Comparison of ENCODE assay signal across 19 cellular contexts in genomic region chr9:80556631-80557030, GRCh38.
DNase-seq lines count a peak whose midpoint lies in the region; ATAC-seq, FAIRE-seq and TF ChIP-seq lines count a peak whose summit lies in the region.
"Had no signal": no experiment of that assay in that cellular context is flagged by ENCODE, and none has a peak within 500 bp of the region (broad histone marks: within the 10 kb centered on the region; RNA-seq: fewer than 3 reads in every experiment).

No MANE protein-coding gene starts in this region.

- H3K36me3 Mint-ChIP-seq in osteocyte (ENCODE audit: unreplicated experiment) = no peaks in the 10 kb centered on the region

- no peaks in the 10 kb centered on the region for H3K27me3 Mint-ChIP-seq in osteocyte (ENCODE audit: unreplicated experiment)

- peaks cover 12% of the 10 kb centered on the region for H3K4me1 Mint-ChIP-seq in osteocyte (ENCODE audit: unreplicated experiment)

- no peak overlapping the region for H3K4me3 Mint-ChIP-seq in osteocyte (ENCODE audit: unreplicated experiment)
- H3K4me3 Mint-ChIP-seq: GM23338 had no signal

- DNase-seq in H54 (ENCODE audit: insufficient read length, low spot score) (no peak), amniotic epithelial cell (ENCODE audit: low read depth) (peak; percentile 47), epithelial cell of esophagus (ENCODE audit: low read depth) (peak; percentile 51), iris pigment epithelial cell (ENCODE audit: low read depth) (peak; percentile 73), osteocyte (ENCODE audit: extremely low spot score, unreplicated experiment) (no peak)
- no peak for DNase-seq in activated CD4-positive, alpha-beta T cell treated with anti-CD3 and anti-CD28 coated beads, Interleukin-2, amount 50 U/mL, for 48 hours
- DNase-seq: COR-L47, DMS153, MG63, NCI-H1092 treated with DMSO at 0.1 percent for 48 hours, NCI-H1694 treated with DMSO at 0.1 percent for 48 hours, NCI-H226, NCI-H524 treated with DMSO at 0.1 percent for 48 hours, Peyer's patch, SHP77 had no signal

- TF ChIP-seq POLR2A in H54 (IDR thresholded peaks at IDR 0.05; ENCODE audit: low read depth, low read length) = no peak

- FAIRE-seq in H54 (lab: Jason Lieb, UNC) = peak; percentile 52
- FAIRE-seq: A549 had no signal

- TF ChIP-seq CTCF in epithelial cell of esophagus (IDR thresholded peaks at IDR 0.05; ENCODE audit: insufficient read depth, low read depth, low read length, missing control alignments) = no peak
- no peak for TF ChIP-seq CTCF in osteocyte (IDR thresholded peaks at IDR 0.05)

- ATAC-seq in SK-N-SH treated with all-trans-retinoic acid at 6 μM for 48 hours = no peak
- no peak for ATAC-seq in HG03432 (IDR thresholded peaks at IDR 0.05; ENCODE audit: unreplicated experiment)
- ATAC-seq: A549, GM23338 had no signal

- H3K4me3 ChIP-seq in epithelial cell of esophagus (ENCODE audit: low read length) = no peak overlapping the region
- H3K4me3 ChIP-seq: A549, GM23338, MG63, Peyer's patch had no signal

- H3K9me3 Mint-ChIP-seq in osteocyte (ENCODE audit: unreplicated experiment) = no peaks in the 10 kb centered on the region
- H3K9me3 Mint-ChIP-seq: GM23338 had no signal

- no peak overlapping the region for H3K27ac Mint-ChIP-seq in osteocyte (ENCODE audit: unreplicated experiment)
- H3K27ac Mint-ChIP-seq: GM23338 had no signal

TF ChIP-seq in SK-N-SH treated with all-trans-retinoic acid at 6 μM for 48 hours, 23 proteins besides CTCF, POLR2A, EP300 and RAD21:
- TF ChIP-seq ZFP3 (CRISPR knock-in tag; IDR thresholded peaks at IDR 0.05) (no peak), GLIS3 (CRISPR knock-in tag; IDR thresholded peaks at IDR 0.05) (no peak), ZFP30 (CRISPR knock-in tag; IDR thresholded peaks at IDR 0.05) (no peak), RARB (CRISPR knock-in tag; IDR thresholded peaks at IDR 0.05) (no peak), ARNTL (CRISPR knock-in tag; IDR thresholded peaks at IDR 0.05; ENCODE audit: borderline replicate concordance, low read depth) (no peak), ZC3H10 (CRISPR knock-in tag; IDR thresholded peaks at IDR 0.05) (no peak), ZNF565 (CRISPR knock-in tag; conservative IDR thresholded peaks at IDR 0.05; ENCODE audit: low read depth) (no peak), TOX (CRISPR knock-in tag; IDR thresholded peaks at IDR 0.05; ENCODE audit: borderline replicate concordance) (no peak), ESRRG (CRISPR knock-in tag; IDR thresholded peaks at IDR 0.05) (no peak), TCF4 (CRISPR knock-in tag; IDR thresholded peaks at IDR 0.05; ENCODE audit: borderline replicate concordance) (no peak), ZNF8 (CRISPR knock-in tag; IDR thresholded peaks at IDR 0.05) (no peak), SNAI2 (CRISPR knock-in tag; IDR thresholded peaks at IDR 0.05) (no peak), BACH2 (CRISPR knock-in tag; IDR thresholded peaks at IDR 0.05; ENCODE audit: borderline replicate concordance) (no peak), CSDC2 (CRISPR knock-in tag; IDR thresholded peaks at IDR 0.05) (no peak), ISL1 (CRISPR knock-in tag; IDR thresholded peaks at IDR 0.05) (no peak)
- TF ChIP-seq, protein P1, sequence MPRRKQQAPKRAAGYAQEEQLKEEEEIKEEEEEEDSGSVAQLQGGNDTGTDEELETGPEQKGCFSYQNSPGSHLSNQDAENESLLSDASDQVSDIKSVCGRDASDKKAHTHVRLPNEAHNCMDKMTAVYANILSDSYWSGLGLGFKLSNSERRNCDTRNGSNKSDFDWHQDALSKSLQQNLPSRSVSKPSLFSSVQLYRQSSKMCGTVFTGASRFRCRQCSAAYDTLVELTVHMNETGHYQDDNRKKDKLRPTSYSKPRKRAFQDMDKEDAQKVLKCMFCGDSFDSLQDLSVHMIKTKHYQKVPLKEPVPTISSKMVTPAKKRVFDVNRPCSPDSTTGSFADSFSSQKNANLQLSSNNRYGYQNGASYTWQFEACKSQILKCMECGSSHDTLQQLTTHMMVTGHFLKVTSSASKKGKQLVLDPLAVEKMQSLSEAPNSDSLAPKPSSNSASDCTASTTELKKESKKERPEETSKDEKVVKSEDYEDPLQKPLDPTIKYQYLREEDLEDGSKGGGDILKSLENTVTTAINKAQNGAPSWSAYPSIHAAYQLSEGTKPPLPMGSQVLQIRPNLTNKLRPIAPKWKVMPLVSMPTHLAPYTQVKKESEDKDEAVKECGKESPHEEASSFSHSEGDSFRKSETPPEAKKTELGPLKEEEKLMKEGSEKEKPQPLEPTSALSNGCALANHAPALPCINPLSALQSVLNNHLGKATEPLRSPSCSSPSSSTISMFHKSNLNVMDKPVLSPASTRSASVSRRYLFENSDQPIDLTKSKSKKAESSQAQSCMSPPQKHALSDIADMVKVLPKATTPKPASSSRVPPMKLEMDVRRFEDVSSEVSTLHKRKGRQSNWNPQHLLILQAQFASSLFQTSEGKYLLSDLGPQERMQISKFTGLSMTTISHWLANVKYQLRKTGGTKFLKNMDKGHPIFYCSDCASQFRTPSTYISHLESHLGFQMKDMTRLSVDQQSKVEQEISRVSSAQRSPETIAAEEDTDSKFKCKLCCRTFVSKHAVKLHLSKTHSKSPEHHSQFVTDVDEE (CRISPR knock-in tag; IDR thresholded peaks at IDR 0.05) = no peak
- TF ChIP-seq, protein P2, sequence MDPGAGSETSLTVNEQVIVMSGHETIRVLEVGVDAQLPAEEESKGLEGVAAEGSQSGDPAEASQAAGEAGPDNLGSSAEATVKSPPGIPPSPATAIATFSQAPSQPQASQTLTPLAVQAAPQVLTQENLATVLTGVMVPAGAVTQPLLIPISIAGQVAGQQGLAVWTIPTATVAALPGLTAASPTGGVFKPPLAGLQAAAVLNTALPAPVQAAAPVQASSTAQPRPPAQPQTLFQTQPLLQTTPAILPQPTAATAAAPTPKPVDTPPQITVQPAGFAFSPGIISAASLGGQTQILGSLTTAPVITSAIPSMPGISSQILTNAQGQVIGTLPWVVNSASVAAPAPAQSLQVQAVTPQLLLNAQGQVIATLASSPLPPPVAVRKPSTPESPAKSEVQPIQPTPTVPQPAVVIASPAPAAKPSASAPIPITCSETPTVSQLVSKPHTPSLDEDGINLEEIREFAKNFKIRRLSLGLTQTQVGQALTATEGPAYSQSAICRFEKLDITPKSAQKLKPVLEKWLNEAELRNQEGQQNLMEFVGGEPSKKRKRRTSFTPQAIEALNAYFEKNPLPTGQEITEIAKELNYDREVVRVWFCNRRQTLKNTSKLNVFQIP (CRISPR knock-in tag; IDR thresholded peaks at IDR 0.05; ENCODE audit: borderline replicate concordance, low read depth) = no peak
TF ChIP-seq in SK-N-SH treated with all-trans-retinoic acid at 6 μM for 48 hours: peak in this region for 0.

Comparison
In these comparisons a context has a peak if more than half of its experiments do, and no peak if none do; other contexts are left out.
1. DNase-seq: peak in amniotic epithelial cell (single experiment), epithelial cell of esophagus (single experiment) and iris pigment epithelial cell (single experiment); none in H54 (single experiment), osteocyte (single experiment) and activated CD4-positive, alpha-beta T cell treated with anti-CD3 and anti-CD28 coated beads, Interleukin-2, amount 50 U/mL, for 48 hours (0 of 2).